Comparison of ENCODE assay signal across 1 cellular context in the genomic region with DNA sequence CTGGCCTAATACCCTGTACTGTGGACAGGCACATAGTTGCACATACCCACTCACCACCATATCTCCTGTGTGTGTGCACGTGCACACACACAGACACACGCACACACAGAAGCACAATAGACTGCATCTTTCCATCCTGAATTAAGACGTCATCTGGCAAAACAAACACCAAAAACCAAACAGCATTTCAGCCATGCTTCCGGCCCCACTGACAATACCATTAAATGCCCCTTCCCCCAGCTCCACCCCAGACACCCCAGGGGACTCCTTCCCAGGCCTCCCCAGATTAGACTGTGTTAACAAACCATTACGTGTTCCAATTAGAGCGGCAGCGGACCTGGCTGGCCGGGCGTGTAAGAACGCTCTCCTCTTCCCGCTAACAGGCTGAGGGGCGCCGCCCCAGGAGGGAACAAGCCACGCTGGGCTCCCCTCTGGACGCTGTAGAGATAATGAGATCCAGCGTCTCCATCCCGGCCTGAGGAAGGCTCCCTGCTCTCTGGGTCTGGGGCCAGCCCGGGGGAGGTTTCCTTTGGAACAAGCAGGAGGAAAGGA.
TF ChIP-seq lines count a peak whose summit lies in the region.

No MANE protein-coding gene starts in this region.

TF ChIP-seq in HEK293, 187 proteins besides CTCF, POLR2A, EP300 and RAD21 (continued from another document and continues in another):
- TF ChIP-seq ZSCAN5A (tag by site-specific recombination; IDR thresholded peaks at IDR 0.05), result no peak
- TF ChIP-seq ZNF473 (tag by site-specific recombination; IDR thresholded peaks at IDR 0.05), result no peak
- no peak for TF ChIP-seq ZNF558 (tag by site-specific recombination; IDR thresholded peaks at IDR 0.05)
- TF ChIP-seq ZNF747 (tag by site-specific recombination; IDR thresholded peaks at IDR 0.05), result no peak
- no peak for TF ChIP-seq ZNF621 (tag by site-specific recombination; IDR thresholded peaks at IDR 0.05)
- TF ChIP-seq ZNF366 (tag by site-specific recombination; conservative IDR thresholded peaks at IDR 0.05), result no peak
- no peak for TF ChIP-seq ZSCAN16 (tag by site-specific recombination; IDR thresholded peaks at IDR 0.05)
- no peak for TF ChIP-seq MYNN (tag by site-specific recombination; IDR thresholded peaks at IDR 0.05; ENCODE audit: borderline replicate concordance)
- no peak for TF ChIP-seq FEZF1 (tag by site-specific recombination; IDR thresholded peaks at IDR 0.05)
- no peak for TF ChIP-seq EGR2 (tag by site-specific recombination; IDR thresholded peaks at IDR 0.05; ENCODE audit: low read depth)
- no peak for TF ChIP-seq ZNF19 (tag by site-specific recombination; IDR thresholded peaks at IDR 0.05; ENCODE audit: low read depth)
- no peak for TF ChIP-seq ZNF214 (tag by site-specific recombination; IDR thresholded peaks at IDR 0.05; ENCODE audit: borderline replicate concordance)
- TF ChIP-seq ZNF16 (tag by site-specific recombination; IDR thresholded peaks at IDR 0.05; ENCODE audit: low read depth), result no peak
- TF ChIP-seq ZIC2 (tag by site-specific recombination; IDR thresholded peaks at IDR 0.05), result peak; percentile 99
- TF ChIP-seq ZNF548 (tag by site-specific recombination; IDR thresholded peaks at IDR 0.05), result no peak
- TF ChIP-seq INSM2 (tag by site-specific recombination; IDR thresholded peaks at IDR 0.05), result no peak
- no peak for TF ChIP-seq ZNF169 (tag by site-specific recombination; IDR thresholded peaks at IDR 0.05)
- no peak for TF ChIP-seq ZBTB6 (tag by site-specific recombination; IDR thresholded peaks at IDR 0.05)
- TF ChIP-seq SCRT1 (tag by site-specific recombination; IDR thresholded peaks at IDR 0.05; ENCODE audit: borderline replicate concordance), result no peak
- no peak for TF ChIP-seq ZNF596 (tag by site-specific recombination; IDR thresholded peaks at IDR 0.05)
- no peak for TF ChIP-seq ZBTB1 (tag by site-specific recombination; IDR thresholded peaks at IDR 0.05)
- TF ChIP-seq ZNF768 (tag by site-specific recombination; IDR thresholded peaks at IDR 0.05), result no peak
- TF ChIP-seq ZNF561 (tag by site-specific recombination; IDR thresholded peaks at IDR 0.05; ENCODE audit: borderline replicate concordance), result no peak
- no peak for TF ChIP-seq ZBTB7A (tag by site-specific recombination; IDR thresholded peaks at IDR 0.05; ENCODE audit: low read depth)
- TF ChIP-seq OSR2 (tag by site-specific recombination; IDR thresholded peaks at IDR 0.05), result peak; percentile 47
- no peak for TF ChIP-seq ZNF394 (tag by site-specific recombination; IDR thresholded peaks at IDR 0.05; ENCODE audit: borderline replicate concordance)
- TF ChIP-seq HOXC10 (CRISPR knock-in tag; IDR thresholded peaks at IDR 0.05), result no peak
- no peak for TF ChIP-seq YY2 (tag by site-specific recombination; IDR thresholded peaks at IDR 0.05)
- TF ChIP-seq ZNF600 (tag by site-specific recombination; IDR thresholded peaks at IDR 0.05), result no peak
- TF ChIP-seq ZEB2 (tag by site-specific recombination; IDR thresholded peaks at IDR 0.05), result peak; percentile 62; the same call in 1 of the 2 replicates
- peak; percentile 32; the same call in 1 of the 2 replicates for TF ChIP-seq SP7 (tag by site-specific recombination; IDR thresholded peaks at IDR 0.05)
- TF ChIP-seq ZBTB44 (tag by site-specific recombination; IDR thresholded peaks at IDR 0.05), result no peak
- TF ChIP-seq ZNF530 (tag by site-specific recombination; IDR thresholded peaks at IDR 0.05; ENCODE audit: low read depth), result no peak
- peak; percentile 33 for TF ChIP-seq GLIS2 (tag by site-specific recombination; IDR thresholded peaks at IDR 0.05)
- no peak for TF ChIP-seq ZNF211 (tag by site-specific recombination; IDR thresholded peaks at IDR 0.05; ENCODE audit: low read depth)
- TF ChIP-seq, protein P1, sequence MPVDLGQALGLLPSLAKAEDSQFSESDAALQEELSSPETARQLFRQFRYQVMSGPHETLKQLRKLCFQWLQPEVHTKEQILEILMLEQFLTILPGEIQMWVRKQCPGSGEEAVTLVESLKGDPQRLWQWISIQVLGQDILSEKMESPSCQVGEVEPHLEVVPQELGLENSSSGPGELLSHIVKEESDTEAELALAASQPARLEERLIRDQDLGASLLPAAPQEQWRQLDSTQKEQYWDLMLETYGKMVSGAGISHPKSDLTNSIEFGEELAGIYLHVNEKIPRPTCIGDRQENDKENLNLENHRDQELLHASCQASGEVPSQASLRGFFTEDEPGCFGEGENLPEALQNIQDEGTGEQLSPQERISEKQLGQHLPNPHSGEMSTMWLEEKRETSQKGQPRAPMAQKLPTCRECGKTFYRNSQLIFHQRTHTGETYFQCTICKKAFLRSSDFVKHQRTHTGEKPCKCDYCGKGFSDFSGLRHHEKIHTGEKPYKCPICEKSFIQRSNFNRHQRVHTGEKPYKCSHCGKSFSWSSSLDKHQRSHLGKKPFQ (tag by site-specific recombination; IDR thresholded peaks at IDR 0.05), result peak; percentile 12; the same call in 1 of the 2 replicates
- no peak for TF ChIP-seq ZNF274 (IDR thresholded peaks at IDR 0.05; ENCODE audit: low read length)
- TF ChIP-seq ZNF274 (tag by site-specific recombination; IDR thresholded peaks at IDR 0.05; ENCODE audit: borderline replicate concordance), result no peak
- TF ChIP-seq WT1 (tag by site-specific recombination; IDR thresholded peaks at IDR 0.05), result peak; percentile 83
- TF ChIP-seq ZBTB10 (tag by site-specific recombination; IDR thresholded peaks at IDR 0.05), result no peak
- peak; percentile 66 for TF ChIP-seq ZNF629 (tag by site-specific recombination; IDR thresholded peaks at IDR 0.05)
- no peak for TF ChIP-seq ZNF585B (tag by site-specific recombination; IDR thresholded peaks at IDR 0.05)
- TF ChIP-seq, protein P2, sequence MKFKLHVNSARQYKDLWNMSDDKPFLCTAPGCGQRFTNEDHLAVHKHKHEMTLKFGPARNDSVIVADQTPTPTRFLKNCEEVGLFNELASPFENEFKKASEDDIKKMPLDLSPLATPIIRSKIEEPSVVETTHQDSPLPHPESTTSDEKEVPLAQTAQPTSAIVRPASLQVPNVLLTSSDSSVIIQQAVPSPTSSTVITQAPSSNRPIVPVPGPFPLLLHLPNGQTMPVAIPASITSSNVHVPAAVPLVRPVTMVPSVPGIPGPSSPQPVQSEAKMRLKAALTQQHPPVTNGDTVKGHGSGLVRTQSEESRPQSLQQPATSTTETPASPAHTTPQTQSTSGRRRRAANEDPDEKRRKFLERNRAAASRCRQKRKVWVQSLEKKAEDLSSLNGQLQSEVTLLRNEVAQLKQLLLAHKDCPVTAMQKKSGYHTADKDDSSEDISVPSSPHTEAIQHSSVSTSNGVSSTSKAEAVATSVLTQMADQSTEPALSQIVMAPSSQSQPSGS (tag by site-specific recombination; IDR thresholded peaks at IDR 0.05; ENCODE audit: low read depth), result peak; percentile 62; the same call in 1 of the 2 replicates
- TF ChIP-seq GLIS1 (tag by site-specific recombination; IDR thresholded peaks at IDR 0.05), result peak; percentile 95
- TF ChIP-seq, protein P3, sequence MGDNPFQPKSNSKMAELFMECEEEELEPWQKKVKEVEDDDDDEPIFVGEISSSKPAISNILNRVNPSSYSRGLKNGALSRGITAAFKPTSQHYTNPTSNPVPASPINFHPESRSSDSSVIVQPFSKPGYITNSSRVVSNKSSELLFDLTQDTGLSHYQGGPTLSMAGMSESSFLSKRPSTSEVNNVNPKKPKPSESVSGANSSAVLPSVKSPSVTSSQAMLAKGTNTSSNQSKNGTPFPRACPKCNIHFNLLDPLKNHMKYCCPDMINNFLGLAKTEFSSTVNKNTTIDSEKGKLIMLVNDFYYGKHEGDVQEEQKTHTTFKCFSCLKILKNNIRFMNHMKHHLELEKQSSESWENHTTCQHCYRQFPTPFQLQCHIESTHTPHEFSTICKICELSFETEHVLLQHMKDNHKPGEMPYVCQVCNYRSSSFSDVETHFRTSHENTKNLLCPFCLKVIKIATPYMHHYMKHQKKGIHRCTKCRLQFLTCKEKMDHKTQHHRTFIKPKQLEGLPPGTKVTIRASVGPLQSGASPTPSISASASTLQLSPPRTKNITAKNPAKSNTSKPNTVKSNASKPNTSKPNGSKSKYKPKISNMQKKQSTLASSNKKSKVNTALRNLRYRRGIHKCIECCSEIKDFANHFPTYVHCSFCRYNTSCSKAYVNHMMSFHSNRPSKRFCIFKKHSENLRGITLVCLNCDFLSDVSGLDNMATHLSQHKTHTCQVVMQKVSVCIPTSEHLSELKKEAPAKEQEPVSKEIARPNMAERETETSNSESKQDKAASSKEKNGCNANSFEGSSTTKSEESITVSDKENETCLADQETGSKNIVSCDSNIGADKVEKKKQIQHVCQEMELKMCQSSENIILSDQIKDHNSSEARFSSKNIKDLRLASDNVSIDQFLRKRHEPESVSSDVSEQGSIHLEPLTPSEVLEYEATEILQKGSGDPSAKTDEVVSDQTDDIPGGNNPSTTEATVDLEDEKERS (tag by site-specific recombination; IDR thresholded peaks at IDR 0.05), result no peak
- no peak for TF ChIP-seq SALL2 (tag by site-specific recombination; IDR thresholded peaks at IDR 0.05; ENCODE audit: borderline replicate concordance)
